ENCODE assay signal across 21 cellular contexts in the genomic region with DNA sequence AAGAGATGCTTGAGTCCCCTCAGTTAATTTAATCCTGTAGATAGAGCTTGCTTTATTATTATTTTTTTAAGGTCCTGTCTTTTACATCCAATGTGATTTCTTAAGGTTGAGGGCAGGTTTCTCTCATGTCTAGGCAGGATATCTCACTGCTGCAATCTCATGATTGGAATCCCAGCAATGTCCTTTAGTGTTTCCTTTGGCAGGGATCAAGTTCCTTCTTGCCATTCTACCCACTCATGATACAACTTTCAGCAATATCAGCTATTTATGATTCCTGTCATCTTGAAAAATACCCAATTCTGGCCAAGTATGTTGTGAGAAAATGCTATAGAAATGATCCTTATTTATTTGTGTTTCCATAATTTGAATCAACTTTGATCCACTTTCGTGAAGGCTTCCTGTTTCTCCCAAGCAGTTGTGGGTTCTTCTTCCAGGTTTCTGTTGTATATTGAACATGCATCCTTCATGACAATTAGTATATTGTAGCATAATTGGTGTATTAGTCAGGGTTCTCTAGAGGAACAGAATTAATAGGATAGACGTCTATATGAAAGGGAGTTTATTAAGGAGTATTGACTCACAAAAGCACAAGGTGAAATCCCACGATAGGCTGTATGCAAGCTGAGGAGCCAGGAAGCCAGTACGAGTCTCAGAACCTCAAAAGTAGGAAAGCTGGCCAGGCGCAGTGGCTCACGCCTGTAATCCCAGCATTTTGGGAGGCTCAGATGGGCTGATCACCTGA. TPM values are rescaled to one million over a fixed set of nuclear protein-coding genes. Genes with fewer than 3 reads are reported as not detected.
DNase-seq lines count a peak whose midpoint lies in the region; ATAC-seq and TF ChIP-seq lines count a peak whose summit lies in the region.
"Had no signal": no experiment of that assay in that cellular context is flagged by ENCODE, and none has a peak within 500 bp of the region (broad histone marks: within the 10 kb centered on the region; RNA-seq: fewer than 3 reads in every experiment).

No MANE protein-coding gene starts in this region.

- peak overlapping the region; percentile 68 for H3K27ac Mint-ChIP-seq in chondrocyte (ENCODE audit: unreplicated experiment)
- H3K27ac Mint-ChIP-seq: activated CD8-positive, alpha-beta T cell treated with anti-CD3 and anti-CD28 coated beads, Interleukin-2, amount 10 ng/mL, durations not matched to agents 7 days and 5 days; activated naive CD8-positive, alpha-beta T cell treated with anti-CD3 and anti-CD28 coated beads for 36 hours; activated T-cell treated with anti-CD3 and anti-CD28 coated beads, Interleukin-2, amount 50 U/mL, for 72 hours; CD8-positive, alpha-beta memory T cell; nephron; WTC11 had no signal

- no peak for ATAC-seq in GM21360 (IDR thresholded peaks at IDR 0.05; ENCODE audit: unreplicated experiment)
- ATAC-seq: activated CD8-positive, alpha-beta T cell treated with anti-CD3 and anti-CD28 coated beads, Interleukin-2, amount 10 ng/mL, durations not matched to agents 7 days and 5 days; activated T-cell treated with anti-CD3 and anti-CD28 coated beads, Interleukin-2, amount 50 U/mL, for 72 hours; heart right ventricle; WTC11 had no signal

- no peaks in the 10 kb centered on the region for H3K36me3 Mint-ChIP-seq in chondrocyte (ENCODE audit: low read depth)
- H3K36me3 Mint-ChIP-seq: activated naive CD8-positive, alpha-beta T cell treated with anti-CD3 and anti-CD28 coated beads for 36 hours; WTC11 had no signal

- no peak for TF ChIP-seq CTCF in chondrocyte (IDR thresholded peaks at IDR 0.05)

- H3K27me3 Mint-ChIP-seq in chondrocyte (ENCODE audit: low read depth) = no peaks in the 10 kb centered on the region

- H3K4me3 Mint-ChIP-seq in chondrocyte (ENCODE audit: unreplicated experiment) = no peak overlapping the region
- H3K4me3 Mint-ChIP-seq: activated CD8-positive, alpha-beta T cell treated with anti-CD3 and anti-CD28 coated beads, Interleukin-2, amount 10 ng/mL, durations not matched to agents 7 days and 5 days; activated naive CD8-positive, alpha-beta T cell treated with anti-CD3 and anti-CD28 coated beads for 36 hours; activated T-cell treated with anti-CD3 and anti-CD28 coated beads, Interleukin-2, amount 50 U/mL, for 72 hours; CD8-positive, alpha-beta memory T cell; central memory CD8-positive, alpha-beta T cell; nephron; WTC11 had no signal

- DNase-seq in AG08395 (ENCODE audit: low spot score) = peak; percentile 22
- peak; percentile 4 for DNase-seq in LHCN-M2 (ENCODE audit: low read depth)
- no peak for DNase-seq in chondrocyte (ENCODE audit: low spot score)
- peak; percentile 57 for DNase-seq in hepatic stellate cell (ENCODE audit: low spot score)
- DNase-seq in germinal center (ENCODE audit: low spot score) = no peak
- no peak for DNase-seq in NCI-H2029 (lab: John Stamatoyannopoulos, UW)
- no peak for DNase-seq in NCI-H2081 treated with DMSO at 0.1 percent for 48 hours (lab: John Stamatoyannopoulos, UW)
- DNase-seq: activated CD8-positive, alpha-beta T cell treated with anti-CD3 and anti-CD28 coated beads, Interleukin-2, amount 10 ng/mL, durations not matched to agents 7 days and 5 days; activated naive CD8-positive, alpha-beta T cell treated with anti-CD3 and anti-CD28 coated beads for 36 hours; activated T-cell treated with anti-CD3 and anti-CD28 coated beads, Interleukin-2, amount 50 U/mL, for 72 hours; CD8-positive, alpha-beta memory T cell; heart right ventricle; NCI-H187; NCI-H510A; SHP77; stomach; T-helper 2 cell had no signal

- H3K9me3 Mint-ChIP-seq in chondrocyte (ENCODE audit: low read depth) = no peaks in the 10 kb centered on the region
- H3K9me3 Mint-ChIP-seq: activated naive CD8-positive, alpha-beta T cell treated with anti-CD3 and anti-CD28 coated beads for 36 hours; activated T-cell treated with anti-CD3 and anti-CD28 coated beads, Interleukin-2, amount 50 U/mL, for 72 hours; CD8-positive, alpha-beta memory T cell; central memory CD8-positive, alpha-beta T cell; WTC11 had no signal

- peaks cover 54% of the 10 kb centered on the region for H3K4me1 Mint-ChIP-seq in chondrocyte (ENCODE audit: low read depth)
- H3K4me1 Mint-ChIP-seq: activated naive CD8-positive, alpha-beta T cell treated with anti-CD3 and anti-CD28 coated beads for 36 hours; CD8-positive, alpha-beta memory T cell; central memory CD8-positive, alpha-beta T cell; WTC11 had no signal

RNA-seq across cellular contexts. Expression of gene VPS13A, which starts 18.4 kb away (rescaled TPM):
- total RNA-seq in LHCN-M2 (2014; rRNA removed) = 5.1 and 8.8 TPM in 2 replicates
- polyA plus RNA-seq in LHCN-M2 (2012) = 1.9 TPM
- 54.1 to 64.1 TPM (median 57.7 TPM) in 3 replicates for total RNA-seq in chondrocyte

Comparison
In these comparisons a context has a peak if more than half of its experiments do, and no peak if none do; other contexts are left out.
1. DNase-seq: peak in AG08395 (single experiment), LHCN-M2 (single experiment) and hepatic stellate cell (single experiment); none in chondrocyte (single experiment), germinal center (single experiment), NCI-H2029 (single experiment) and NCI-H2081 treated with DMSO at 0.1 percent for 48 hours (single experiment).